Comparison of ENCODE assay signal across 9 cellular contexts in the genomic region with DNA sequence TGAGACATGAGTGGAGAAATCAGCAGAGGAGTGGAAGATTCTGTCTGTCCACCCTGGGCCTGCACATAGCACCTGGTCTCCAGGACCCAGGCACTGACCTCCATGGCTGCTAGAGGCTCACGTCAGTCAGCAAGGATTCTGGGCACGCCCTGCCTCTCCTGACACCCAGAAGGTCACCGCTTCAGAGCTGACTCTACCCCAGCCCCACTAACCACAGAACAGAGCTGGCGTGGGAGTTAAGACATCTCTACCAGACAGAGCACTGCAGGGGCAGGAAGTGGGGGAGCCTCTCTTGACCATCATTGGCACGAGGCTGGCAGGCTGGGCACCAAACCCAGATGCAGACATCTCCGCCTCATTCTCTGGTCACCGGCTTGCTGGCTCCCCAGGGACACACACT. TPM values are rescaled to one million over a fixed set of nuclear protein-coding genes. Genes with fewer than 3 reads are reported as not detected.
A peak's percentile ranks its signal among the peaks of the same experiment; 100 is the strongest.
DNase-seq lines count a peak whose midpoint lies in the region; ATAC-seq and FAIRE-seq lines count a peak whose summit lies in the region.
"Had no signal": no experiment of that assay in that cellular context is flagged by ENCODE, and none has a peak within 500 bp of the region (broad histone marks: within the 10 kb centered on the region; RNA-seq: fewer than 3 reads in every experiment).

No MANE protein-coding gene starts in this region.

- no peak overlapping the region for H3K27ac Mint-ChIP-seq in activated naive CD8-positive, alpha-beta T cell treated with anti-CD3 and anti-CD28 coated beads for 36 hours
- H3K27ac Mint-ChIP-seq: activated B cell treated with CpG ODN at 0.5 μM for 24 hours had no signal

- ATAC-seq in HG02973 (IDR thresholded peaks at IDR 0.05; ENCODE audit: unreplicated experiment), result peak; percentile 34

- H3K4me1 Mint-ChIP-seq in activated naive CD8-positive, alpha-beta T cell treated with anti-CD3 and anti-CD28 coated beads for 36 hours, result peaks cover 35% of the 10 kb centered on the region

- H3K4me3 Mint-ChIP-seq in activated naive CD8-positive, alpha-beta T cell treated with anti-CD3 and anti-CD28 coated beads for 36 hours, result peak overlapping the region; percentile 50
- H3K4me3 Mint-ChIP-seq: activated B cell treated with CpG ODN at 0.5 μM for 24 hours had no signal

- no peaks in the 10 kb centered on the region for H3K27me3 Mint-ChIP-seq in activated naive CD8-positive, alpha-beta T cell treated with anti-CD3 and anti-CD28 coated beads for 36 hours
- H3K27me3 Mint-ChIP-seq: activated B cell treated with CpG ODN at 0.5 μM for 24 hours had no signal

- FAIRE-seq in GM18507 (lab: Jason Lieb, UNC), result peak; percentile 75

- DNase-seq in GM18507 (ENCODE audit: extremely low spot score, insufficient read length, low read depth) (peak; percentile 36), HT-29 (ENCODE audit: low spot score) (no peak), T-helper 9 cell (no peak), RPMI8226 (no peak)
- DNase-seq in activated naive CD8-positive, alpha-beta T cell treated with anti-CD3 and anti-CD28 coated beads for 36 hours, result peak; percentile 60
- peak; percentile 13 for DNase-seq in stimulated activated CD8-positive, alpha-beta memory T cell treated with anti-CD3 and anti-CD28 coated beads, Interleukin-12 subunit alpha, Interleukin-12 subunit beta, amount 100 ng/mL, for 4 hours (ENCODE audit: low read depth)
- DNase-seq: activated B cell treated with CpG ODN at 0.5 μM for 24 hours, NCI-H1436 treated with DMSO at 0.1 percent for 48 hours had no signal

- H3K9me3 Mint-ChIP-seq in activated naive CD8-positive, alpha-beta T cell treated with anti-CD3 and anti-CD28 coated beads for 36 hours, result no peaks in the 10 kb centered on the region
- H3K9me3 Mint-ChIP-seq: activated B cell treated with CpG ODN at 0.5 μM for 24 hours had no signal

- peaks cover 30% of the 10 kb centered on the region for H3K36me3 Mint-ChIP-seq in activated naive CD8-positive, alpha-beta T cell treated with anti-CD3 and anti-CD28 coated beads for 36 hours

RNA-seq across cellular contexts. Expression of a gene that starts 3.0 kb away (rescaled TPM):
- 10 to 100 TPM; 55.4 to 55.7 TPM for total RNA-seq in activated naive CD8-positive, alpha-beta T cell treated with anti-CD3 and anti-CD28 coated beads for 36 hours
- total RNA-seq in HT-29 (2014; rRNA removed; shearing (Covaris generic)), result 78.1 and 80.7 TPM in 2 replicates

RNA-seq across cellular contexts. Expression of a gene that starts 54.7 kb away (rescaled TPM):
- total RNA-seq in activated naive CD8-positive, alpha-beta T cell treated with anti-CD3 and anti-CD28 coated beads for 36 hours, result 1 to 10 TPM; 4.2 TPM
- total RNA-seq in HT-29 (2014; rRNA removed; shearing (Covaris generic)), result 0.89 and 0.92 TPM in 2 replicates

Comparison
In these comparisons a context has a peak if more than half of its experiments do, and no peak if none do; other contexts are left out.
1. DNase-seq: peak in GM18507 (single experiment), activated naive CD8-positive, alpha-beta T cell treated with anti-CD3 and anti-CD28 coated beads for 36 hours (single experiment) and stimulated activated CD8-positive, alpha-beta memory T cell treated with anti-CD3 and anti-CD28 coated beads, Interleukin-12 subunit alpha, Interleukin-12 subunit beta, amount 100 ng/mL, for 4 hours (single experiment); none in HT-29 (single experiment), T-helper 9 cell (single experiment) and RPMI8226 (single experiment).